Comparison of ENCODE assay signal across 8 cellular contexts in the genomic region with DNA sequence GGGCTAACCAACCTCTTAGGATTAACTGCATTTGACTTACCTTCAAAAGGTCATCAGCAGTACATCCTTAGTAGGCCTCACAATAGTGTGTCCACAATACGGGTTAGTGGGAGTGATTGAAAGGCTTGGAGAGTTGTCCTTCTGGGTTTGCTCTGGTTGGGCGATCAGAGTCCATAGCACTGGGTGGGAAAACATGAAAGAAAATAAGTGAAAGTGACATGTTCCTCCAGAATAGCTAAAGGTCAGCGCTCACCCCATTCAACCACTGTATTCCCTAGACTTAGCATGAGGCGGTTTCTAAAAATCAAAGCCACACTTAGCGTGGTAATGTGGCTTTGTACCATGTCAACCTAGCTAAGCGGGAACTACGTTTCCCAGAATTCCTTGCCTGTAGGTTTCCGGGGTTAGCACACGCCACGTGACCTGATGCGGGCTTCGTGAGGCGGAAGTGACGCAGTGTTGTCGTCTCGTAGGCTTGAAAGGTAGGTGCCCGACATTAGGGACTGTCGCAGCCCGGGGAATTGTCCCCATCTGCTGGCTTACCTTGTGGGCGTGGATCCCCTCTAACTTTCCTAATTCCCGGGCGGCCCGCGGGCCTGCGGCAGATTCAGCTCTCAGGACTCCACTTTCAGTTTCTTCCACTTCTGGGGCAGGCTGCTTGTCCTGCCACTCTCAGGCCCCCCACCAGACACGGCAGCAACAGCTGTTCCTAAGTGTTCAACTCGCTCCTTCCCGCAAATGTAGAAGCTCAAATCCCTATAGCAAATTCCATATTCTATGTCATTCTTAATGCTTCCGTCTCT. TPM values are rescaled to one million over a fixed set of nuclear protein-coding genes. Genes with fewer than 3 reads are reported as not detected.
DNase-seq lines count a peak whose midpoint lies in the region; ATAC-seq and TF ChIP-seq lines count a peak whose summit lies in the region.

No MANE protein-coding gene starts in this region.

- peak; percentile 84 for TF ChIP-seq POLR2A in GM19193 (IDR thresholded peaks at IDR 0.05; ENCODE audit: extremely low read depth, insufficient read depth, insufficient read length)

- CTCF ChIA-PET in BJ (lab: Yijun Ruan, JAX) = interaction anchor here (0.8 to 1.4 kb wide), 3 partner anchors 9 to 162 kb away, joined by 3 to 5 read pairs (median 3); no protein-coding TSS in a partner anchor

- H3K36me3 Mint-ChIP-seq in activated CD4-positive, alpha-beta T cell treated with anti-CD3 and anti-CD28 coated beads, Interleukin-2, amount 10 ng/mL, durations not matched to agents 24 days and 14 days (ENCODE audit: low read depth) = peaks cover 3% of the 10 kb centered on the region

- peaks cover 6% of the 10 kb centered on the region for H3K27me3 Mint-ChIP-seq in activated CD4-positive, alpha-beta T cell treated with anti-CD3 and anti-CD28 coated beads, Interleukin-2, amount 10 ng/mL, durations not matched to agents 24 days and 14 days

- H3K9me3 Mint-ChIP-seq in activated CD4-positive, alpha-beta T cell treated with anti-CD3 and anti-CD28 coated beads, Interleukin-2, amount 10 ng/mL, durations not matched to agents 24 days and 14 days = peaks cover 12% of the 10 kb centered on the region

- DNase-seq in BJ (ENCODE audit: low read depth) (peak; percentile 55), NCI-H510A (lab: John Stamatoyannopoulos, UW) (peak; percentile 96), dedifferentiated amniotic fluid mesenchymal stem cell (ENCODE audit: extremely low spot score) (peak; percentile 93), left lobe of liver (ENCODE audit: low spot score) (peak; percentile 89)
- DNase-seq in activated CD4-positive, alpha-beta T cell treated with anti-CD3 and anti-CD28 coated beads, Interleukin-2, amount 10 ng/mL, durations not matched to agents 24 days and 14 days = peak; percentile 95
- DNase-seq in stimulated activated CD4-positive, alpha-beta T cell treated with anti-CD3 and anti-CD28 coated beads, Interleukin-2, amount 100 ng/mL, for 4 hours (ENCODE audit: low read depth) = peak; percentile 82

- no peaks in the 10 kb centered on the region for H3K36me3 ChIP-seq in BJ (ENCODE audit: control insufficient read depth, insufficient read depth, low read length)

- H3K4me3 ChIP-seq in BJ (ENCODE audit: low read depth, low read length) = peak overlapping the region; percentile 67

- H3K4me3 Mint-ChIP-seq in activated CD4-positive, alpha-beta T cell treated with anti-CD3 and anti-CD28 coated beads, Interleukin-2, amount 10 ng/mL, durations not matched to agents 24 days and 14 days = peak overlapping the region; percentile 93

- peaks cover 6% of the 10 kb centered on the region for H3K4me1 Mint-ChIP-seq in activated CD4-positive, alpha-beta T cell treated with anti-CD3 and anti-CD28 coated beads, Interleukin-2, amount 10 ng/mL, durations not matched to agents 24 days and 14 days

- ATAC-seq in HG03439 (IDR thresholded peaks at IDR 0.05; ENCODE audit: unreplicated experiment) (peak; percentile 98), left lobe of liver (peak; percentile 100)

- no peak for TF ChIP-seq CTCF in BJ (IDR thresholded peaks at IDR 0.05; ENCODE audit: insufficient read depth, low read depth, low read length)

- H3K27me3 ChIP-seq in BJ (ENCODE audit: control insufficient read depth, insufficient read depth, low read length) = peaks cover 2% of the 10 kb centered on the region

- POLR2A ChIA-PET in BJ (lab: Charles Lee) = no interaction called here

- intact Hi-C loops in activated CD4-positive, alpha-beta T cell treated with anti-CD3 and anti-CD28 coated beads, Interleukin-2, amount 10 ng/mL, durations not matched to agents 24 days and 14 days (cut with micrococcal nuclease) = loop anchor here (1.0 to 5.0 kb wide), 5 partner anchors 206 to 1112 kb away; a partner anchor contains a TSS

- H3K27ac Mint-ChIP-seq in activated CD4-positive, alpha-beta T cell treated with anti-CD3 and anti-CD28 coated beads, Interleukin-2, amount 10 ng/mL, durations not matched to agents 24 days and 14 days = peak overlapping the region; percentile 92

RNA-seq across cellular contexts. Expression of a gene that starts 19.8 kb away (rescaled TPM):
- polyA plus RNA-seq in BJ (2011; rRNA removed) = not detected in 2 replicates
- not detected in 2 replicates for polyA minus RNA-seq in BJ (2011; rRNA and poly(A)+ RNA removed)
- total RNA-seq in activated CD4-positive, alpha-beta T cell treated with anti-CD3 and anti-CD28 coated beads, Interleukin-2, amount 10 ng/mL, durations not matched to agents 24 days and 14 days = not detected in 2 replicates
- total RNA-seq in left lobe of liver = not detected

Comparison
In these comparisons a context has a peak if more than half of its experiments do, and no peak if none do; other contexts are left out.
1. Peak in every context shown above with its lines: DNase-seq, ATAC-seq and H3K4me3 ChIP-seq.